ENCODE assay signal across 9 cellular contexts in the genomic region with DNA sequence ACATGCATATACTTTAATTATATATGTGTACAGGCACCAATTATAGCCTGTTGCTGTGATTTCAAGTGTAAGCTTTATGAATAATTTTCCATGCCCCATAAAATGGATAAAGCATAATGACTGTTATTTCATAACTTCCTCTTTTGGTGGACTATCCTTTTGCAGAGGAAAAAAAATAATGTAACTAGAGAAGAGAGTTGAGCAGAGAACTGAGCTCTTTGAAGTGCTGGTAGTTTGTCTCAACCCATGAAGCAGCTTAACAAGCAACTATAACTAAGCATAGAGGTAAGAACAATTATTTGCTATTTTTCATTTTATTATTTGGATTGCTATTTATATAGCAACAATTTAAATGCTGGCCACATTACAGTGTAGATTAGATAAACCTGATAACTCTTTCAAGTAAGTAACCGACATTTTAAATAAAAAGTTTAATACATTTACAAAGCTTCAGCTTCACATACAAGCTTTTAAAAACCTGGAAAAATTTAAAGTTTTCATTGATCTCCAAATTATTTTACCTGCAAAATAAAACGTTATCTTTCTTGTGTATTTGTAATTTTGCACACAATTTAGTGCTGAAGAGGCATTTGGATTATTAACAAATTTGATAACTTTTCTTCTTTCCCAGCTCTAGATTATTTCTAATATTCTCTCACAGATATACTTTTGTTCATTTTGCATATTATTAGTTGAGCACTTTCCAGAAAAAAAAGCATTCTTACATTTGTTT.
DNase-seq lines count a peak whose midpoint lies in the region; ATAC-seq and TF ChIP-seq lines count a peak whose summit lies in the region.
"Had no signal": no experiment of that assay in that cellular context is flagged by ENCODE, and none has a peak within 500 bp of the region (broad histone marks: within the 10 kb centered on the region; RNA-seq: fewer than 3 reads in every experiment).

No MANE protein-coding gene starts in this region.

- H3K27me3 ChIP-seq in GM06990 (replicated peaks; ENCODE audit: control insufficient read depth, insufficient read depth, low read length) = no peaks in the 10 kb centered on the region

- H3K4me3 ChIP-seq in GM06990 (replicated peaks; ENCODE audit: low read depth, low read length) = peak overlapping the region; percentile 55

- H3K36me3 ChIP-seq in GM06990 (ENCODE audit: control insufficient read depth, insufficient read depth, low read length) = no peaks in the 10 kb centered on the region

- no peak for TF ChIP-seq CTCF in GM06990 (IDR thresholded peaks at IDR 0.05; ENCODE audit: insufficient read depth, low read length, poor library complexity, severe bottlenecking)

- peak; percentile 33 for ATAC-seq in GM21723 (IDR thresholded peaks at IDR 0.05; ENCODE audit: unreplicated experiment)

- DNase-seq in GM06990 (ENCODE audit: extremely low read depth, insufficient read length) = peak; percentile 71
- DNase-seq in NOMO-1 (lab: John Stamatoyannopoulos, UW; ENCODE audit: unreplicated experiment in 2 of 2) = peak; percentile 92 to 99
- DNase-seq in erythroblast (lab: John Stamatoyannopoulos, UW) = peak; percentile 65 to 69
- DNase-seq in NCI-H748 (lab: John Stamatoyannopoulos, UW; ENCODE audit: unreplicated experiment) = no peak
- DNase-seq in germinal center (ENCODE audit: low spot score) = no peak
- DNase-seq in putamen (ENCODE audit: low spot score) = no peak
- DNase-seq in hippocampal formation (lab: John Stamatoyannopoulos, UW) = no peak
- DNase-seq: IMR-90 had no signal

- peak; percentile 4 for TF ChIP-seq POLR2A in erythroblast (IDR thresholded peaks at IDR 0.05; ENCODE audit: low read length)

Comparison
In these comparisons a context has a peak if more than half of its experiments do, and no peak if none do; other contexts are left out.
1. DNase-seq: peak in GM06990 (single experiment), NOMO-1 (2 of 2) and erythroblast (2 of 2); none in NCI-H748 (single experiment), germinal center (single experiment), putamen (single experiment) and hippocampal formation (0 of 2).